ENCODE assay signal across 1 cellular context in genomic region chr1:42824481-42825057, GRCh38.
TF ChIP-seq lines count a peak whose summit lies in the region.

No MANE protein-coding gene starts in this region.

TF ChIP-seq in K562, 482 proteins besides CTCF, POLR2A, EP300 and RAD21 (continued from another document and continues in another):
- no peak for TF ChIP-seq ZNF318 (IDR thresholded peaks at IDR 0.05; ENCODE audit: borderline replicate concordance in 1 of 2, low read depth in 1 of 2)
- no peak for TF ChIP-seq STAT5B (CRISPR knock-in tag; IDR thresholded peaks at IDR 0.05)
- no peak for TF ChIP-seq ZNF780A (CRISPR knock-in tag; IDR thresholded peaks at IDR 0.05)
- peak; percentile 78 for TF ChIP-seq PRDM10 (IDR thresholded peaks at IDR 0.05; ENCODE audit: partially characterized antibody)
- no peak for TF ChIP-seq ZNF354B (CRISPR knock-in tag; IDR thresholded peaks at IDR 0.05)
- no peak for TF ChIP-seq PPARD (CRISPR knock-in tag; IDR thresholded peaks at IDR 0.05)
- TF ChIP-seq ZNF511 (CRISPR knock-in tag; IDR thresholded peaks at IDR 0.05) = 0 out of 2 replicates have a peak, but pooled peaks have one; percentile 41
- no peak for TF ChIP-seq NR4A1 (CRISPR knock-in tag; IDR thresholded peaks at IDR 0.05)
- TF ChIP-seq NR4A1 (tag; IDR thresholded peaks at IDR 0.05) = no peak
- no peak for TF ChIP-seq MTA1 (IDR thresholded peaks at IDR 0.05; ENCODE audit: borderline replicate concordance)
- TF ChIP-seq CSDE1 (IDR thresholded peaks at IDR 0.05) = no peak
- peak; percentile 41; the same call in 1 of the 2 replicates for TF ChIP-seq GTF2F1 (IDR thresholded peaks at IDR 0.05; ENCODE audit: low read depth, low read length)
- TF ChIP-seq RBM25 (IDR thresholded peaks at IDR 0.05; ENCODE audit: low read depth, low read length, severe bottlenecking) = no peak
- TF ChIP-seq CREB5 (CRISPR knock-in tag; IDR thresholded peaks at IDR 0.05) = no peak
- no peak for TF ChIP-seq ZNF408 (CRISPR knock-in tag; IDR thresholded peaks at IDR 0.05; ENCODE audit: low read depth)
- TF ChIP-seq ETS1 (conservative IDR thresholded peaks at IDR 0.05; ENCODE audit: control insufficient read depth, low read depth, low read length) = no peak
- TF ChIP-seq USF2 (CRISPR knock-in tag; IDR thresholded peaks at IDR 0.05) = no peak
- no peak for TF ChIP-seq PHB2 (IDR thresholded peaks at IDR 0.05; ENCODE audit: low read depth)
- no peak; a peak in 1 of 4 replicates for TF ChIP-seq FOXK2 (conservative IDR thresholded peaks at IDR 0.05 in 1 of 2, IDR thresholded peaks at IDR 0.05 in 1 of 2; ENCODE audit: low read depth in 2 of 2)
- TF ChIP-seq SMAD2 (IDR thresholded peaks at IDR 0.05; ENCODE audit: low read depth, low read length) = no peak
- TF ChIP-seq JUN (IDR thresholded peaks at IDR 0.05; ENCODE audit: borderline replicate concordance, low read depth, low read length) = no peak
- no peak for TF ChIP-seq JUN (CRISPR knock-in tag; IDR thresholded peaks at IDR 0.05; ENCODE audit: borderline replicate concordance)
- no peak for TF ChIP-seq NFIX (CRISPR knock-in tag; IDR thresholded peaks at IDR 0.05; ENCODE audit: low read depth)
- no peak for TF ChIP-seq ZKSCAN1 (IDR thresholded peaks at IDR 0.05; ENCODE audit: low read depth, low read length)
- no peak for TF ChIP-seq CEBPZ (IDR thresholded peaks at IDR 0.05; ENCODE audit: borderline replicate concordance, low read depth, low read length)
- TF ChIP-seq MXI1 (IDR thresholded peaks at IDR 0.05; ENCODE audit: low read depth, low read length) = no peak
- no peak for TF ChIP-seq SNRNP70 (optimal IDR thresholded peaks at IDR 0.05; ENCODE audit: low read depth, low read length)
- TF ChIP-seq RBM15 (IDR thresholded peaks at IDR 0.05; ENCODE audit: insufficient read depth, low read length) = no peak
- no peak for TF ChIP-seq AFF4 (CRISPR knock-in tag; IDR thresholded peaks at IDR 0.05)
- TF ChIP-seq MIER1 (IDR thresholded peaks at IDR 0.05; ENCODE audit: low read depth) = no peak
- TF ChIP-seq MTF1 (CRISPR knock-in tag; IDR thresholded peaks at IDR 0.05; ENCODE audit: borderline replicate concordance) = no peak
- no peak for TF ChIP-seq NUFIP1 (IDR thresholded peaks at IDR 0.05; ENCODE audit: partially characterized antibody)
- TF ChIP-seq HNRNPK (IDR thresholded peaks at IDR 0.05; ENCODE audit: low read depth, low read length, poor library complexity, severe bottlenecking) = no peak
- no peak for TF ChIP-seq KAT8 (IDR thresholded peaks at IDR 0.05; ENCODE audit: low read depth)
- no peak for TF ChIP-seq ZNF121 (CRISPR knock-in tag; conservative IDR thresholded peaks at IDR 0.05)
- TF ChIP-seq SRSF1 (IDR thresholded peaks at IDR 0.05; ENCODE audit: low read depth, low read length) = no peak
- TF ChIP-seq ELF4 (CRISPR knock-in tag; IDR thresholded peaks at IDR 0.05) = no peak
